ENCODE assay signal across 19 cellular contexts in genomic region chr5:74075900-74076484, GRCh38.
A peak's percentile ranks its signal among the peaks of the same experiment; 100 is the strongest.
DNase-seq lines count a peak whose midpoint lies in the region; ATAC-seq and TF ChIP-seq lines count a peak whose summit lies in the region.
"Had no signal": no experiment of that assay in that cellular context is flagged by ENCODE, and none has a peak within 500 bp of the region (broad histone marks: within the 10 kb centered on the region; RNA-seq: fewer than 3 reads in every experiment).

No MANE protein-coding gene starts in this region.

- no peaks in the 10 kb centered on the region for H3K36me3 Mint-ChIP-seq in mesothelial cell of epicardium
- H3K36me3 Mint-ChIP-seq: stimulated activated effector memory CD8-positive, alpha-beta T cell treated with anti-CD3 and anti-CD28 coated beads, Interleukin-12 subunit alpha, Interleukin-12 subunit beta, amount 100 ng/mL, for 72 hours had no signal

- H3K27ac Mint-ChIP-seq in mesothelial cell of epicardium, result peak overlapping the region; percentile 66
- H3K27ac Mint-ChIP-seq: dendritic cell treated with granulocyte-macrophage colony-stimulating factor and Interleukin-4, amounts not matched to agents 40 ng/mL and 50 ng/mL, for 4 days; stimulated activated effector memory CD8-positive, alpha-beta T cell treated with anti-CD3 and anti-CD28 coated beads, Interleukin-12 subunit alpha, Interleukin-12 subunit beta, amount 100 ng/mL, for 72 hours had no signal

- H3K4me1 Mint-ChIP-seq in mesothelial cell of epicardium, result peaks cover 79% of the 10 kb centered on the region
- H3K4me1 Mint-ChIP-seq: stimulated activated effector memory CD8-positive, alpha-beta T cell treated with anti-CD3 and anti-CD28 coated beads, Interleukin-12 subunit alpha, Interleukin-12 subunit beta, amount 100 ng/mL, for 72 hours had no signal

- no peak overlapping the region for H3K4me3 Mint-ChIP-seq in mesothelial cell of epicardium
- H3K4me3 Mint-ChIP-seq: dendritic cell treated with granulocyte-macrophage colony-stimulating factor and Interleukin-4, amounts not matched to agents 40 ng/mL and 50 ng/mL, for 4 days; stimulated activated effector memory CD8-positive, alpha-beta T cell treated with anti-CD3 and anti-CD28 coated beads, Interleukin-12 subunit alpha, Interleukin-12 subunit beta, amount 100 ng/mL, for 72 hours had no signal

- peaks cover 25% of the 10 kb centered on the region for H3K4me1 ChIP-seq in body of pancreas
- H3K4me1 ChIP-seq: spleen had no signal

- H3K4me3 ChIP-seq in body of pancreas, result no peak overlapping the region
- H3K4me3 ChIP-seq: spleen, tibial artery had no signal

- ATAC-seq in body of pancreas (peak; percentile 50), HG02588 (IDR thresholded peaks at IDR 0.05; ENCODE audit: unreplicated experiment) (no peak), GM21825 (IDR thresholded peaks at IDR 0.05; ENCODE audit: unreplicated experiment) (no peak)
- ATAC-seq: stimulated activated effector memory CD8-positive, alpha-beta T cell treated with anti-CD3 and anti-CD28 coated beads, Interleukin-12 subunit alpha, Interleukin-12 subunit beta, amount 100 ng/mL, for 72 hours had no signal

- no peaks in the 10 kb centered on the region for H3K27me3 Mint-ChIP-seq in mesothelial cell of epicardium (ENCODE audit: low read depth)

- no peaks in the 10 kb centered on the region for H3K36me3 ChIP-seq in body of pancreas (replicated peaks in 1 of 2; ENCODE audit: insufficient read depth in 1 of 2, low read depth in 2 of 2)
- H3K36me3 ChIP-seq: spleen, tibial artery had no signal

- intact Hi-C loops in body of pancreas (cut with DNase I), result no loop called here

- no peaks in the 10 kb centered on the region for H3K9me3 Mint-ChIP-seq in mesothelial cell of epicardium
- H3K9me3 Mint-ChIP-seq: stimulated activated effector memory CD8-positive, alpha-beta T cell treated with anti-CD3 and anti-CD28 coated beads, Interleukin-12 subunit alpha, Interleukin-12 subunit beta, amount 100 ng/mL, for 72 hours had no signal

- no peak for TF ChIP-seq CTCF in 22Rv1 (IDR thresholded peaks at IDR 0.05)
- TF ChIP-seq CTCF in body of pancreas (IDR thresholded peaks at IDR 0.05), result no peak
- TF ChIP-seq CTCF in mesothelial cell of epicardium (IDR thresholded peaks at IDR 0.05; ENCODE audit: unreplicated experiment), result no peak

- 49 to 57% methylated on average over 2 of the region's 2 CpGs for WGBS in body of pancreas, 2 donors

- DNase-seq in body of pancreas, result no peak
- no peak for DNase-seq in mesothelial cell of epicardium (ENCODE audit: low spot score in 2 of 2, unreplicated experiment in 2 of 2)
- DNase-seq in central memory CD4-positive, alpha-beta T cell, result no peak
- no peak for DNase-seq in ureter (ENCODE audit: low spot score)
- DNase-seq: activated naive CD4-positive, alpha-beta T cell treated with Interleukin-2 at 50 U/mL for 16 hours; activated T-cell treated with anti-CD3 and anti-CD28 coated beads for 4 hours; anterior cingulate cortex; DND-41; HCEC 1CT; NCI-H1694; OCI-M1; spleen; tibial artery had no signal

- H3K9me3 ChIP-seq in body of pancreas, result no peaks in the 10 kb centered on the region
- H3K9me3 ChIP-seq: spleen, tibial artery had no signal

- no peak for TF ChIP-seq EP300 in Ishikawa (IDR thresholded peaks at IDR 0.05; ENCODE audit: borderline replicate concordance)

- TF ChIP-seq RAD21 in Ishikawa (IDR thresholded peaks at IDR 0.05; ENCODE audit: low read depth), result no peak

- H3K27ac ChIP-seq in 22Rv1, result peak overlapping the region; percentile 44
- H3K27ac ChIP-seq in body of pancreas, result no peak overlapping the region
- H3K27ac ChIP-seq: spleen, tibial artery had no signal

- no peaks in the 10 kb centered on the region for H3K27me3 ChIP-seq in body of pancreas
- H3K27me3 ChIP-seq: spleen, tibial artery had no signal

- TF ChIP-seq POLR2A in body of pancreas (IDR thresholded peaks at IDR 0.05), result no peak

TF ChIP-seq in Ishikawa, 13 proteins besides CTCF, POLR2A, EP300 and RAD21:
- TF ChIP-seq CREB1 (IDR thresholded peaks at IDR 0.05; ENCODE audit: low read depth), result no peak
- peak; percentile 24; the same call in 1 of the 2 replicates for TF ChIP-seq NFIC (IDR thresholded peaks at IDR 0.05)
